Comparison of ENCODE assay signal across 1 cellular context in genomic region chr20:20713244-20713765, GRCh38.
TF ChIP-seq lines count a peak whose summit lies in the region.

No MANE protein-coding gene starts in this region.

TF ChIP-seq in HepG2, 621 proteins besides CTCF, POLR2A, EP300 and RAD21 (continued from another document and continues in another):
- TF ChIP-seq EED (CRISPR knock-in tag; IDR thresholded peaks at IDR 0.05) = no peak; the same call in 1 of the 2 replicates
- TF ChIP-seq HMG20B (CRISPR knock-in tag; conservative IDR thresholded peaks at IDR 0.05) = 0 out of 2 replicates have a peak, but pooled peaks have one; percentile 12
- TF ChIP-seq USF2 (IDR thresholded peaks at IDR 0.05; ENCODE audit: low read depth, low read length) = 0 out of 2 replicates have a peak, but pooled peaks have one; percentile 20
- no peak for TF ChIP-seq USF2 (CRISPR knock-in tag; IDR thresholded peaks at IDR 0.05; ENCODE audit: borderline replicate concordance)
- TF ChIP-seq CEBPG (CRISPR knock-in tag; IDR thresholded peaks at IDR 0.05) = 0 out of 2 replicates have a peak, but pooled peaks have one; percentile 15
- TF ChIP-seq ZNF253 (CRISPR knock-in tag; IDR thresholded peaks at IDR 0.05; ENCODE audit: borderline replicate concordance) = no peak
- TF ChIP-seq ZSCAN29 (CRISPR knock-in tag; conservative IDR thresholded peaks at IDR 0.05) = no peak
- no peak for TF ChIP-seq ZNF17 (CRISPR knock-in tag; IDR thresholded peaks at IDR 0.05)
- TF ChIP-seq CAMTA2 (CRISPR knock-in tag; IDR thresholded peaks at IDR 0.05; ENCODE audit: borderline replicate concordance) = peak; percentile 4; the same call in 1 of the 2 replicates
- no peak for TF ChIP-seq CENPBD1 (CRISPR knock-in tag; IDR thresholded peaks at IDR 0.05; ENCODE audit: borderline replicate concordance, low read depth)
- no peak for TF ChIP-seq JUN (CRISPR knock-in tag; IDR thresholded peaks at IDR 0.05)
- no peak for TF ChIP-seq AGO2 (optimal IDR thresholded peaks at IDR 0.05; ENCODE audit: low read depth, low read length)
- TF ChIP-seq ZBTB43 (CRISPR knock-in tag; conservative IDR thresholded peaks at IDR 0.05) = peak; percentile 86
- TF ChIP-seq ZNF234 (CRISPR knock-in tag; conservative IDR thresholded peaks at IDR 0.05) = no peak
- 0 out of 2 replicates have a peak, but pooled peaks have one; percentile 44 for TF ChIP-seq ZNF142 (CRISPR knock-in tag; IDR thresholded peaks at IDR 0.05)
- 0 out of 2 replicates have a peak, but pooled peaks have one; percentile 48 for TF ChIP-seq ZNF292 (CRISPR knock-in tag; IDR thresholded peaks at IDR 0.05; ENCODE audit: borderline replicate concordance, low read depth)
- TF ChIP-seq NCOR1 (IDR thresholded peaks at IDR 0.05; ENCODE audit: borderline replicate concordance, low read length) = no peak
- TF ChIP-seq ZNF468 (CRISPR knock-in tag; IDR thresholded peaks at IDR 0.05) = no peak
- TF ChIP-seq ZBTB21 (CRISPR knock-in tag; IDR thresholded peaks at IDR 0.05) = no peak
- TF ChIP-seq NFYB (CRISPR knock-in tag; IDR thresholded peaks at IDR 0.05) = no peak
- TF ChIP-seq ETV6 (CRISPR knock-in tag; conservative IDR thresholded peaks at IDR 0.05) = no peak
- TF ChIP-seq ZNF776 (CRISPR knock-in tag; IDR thresholded peaks at IDR 0.05) = no peak
- TF ChIP-seq ZNF687 (CRISPR knock-in tag; IDR thresholded peaks at IDR 0.05) = peak; percentile 6
- no peak; the same call in 1 of the 2 replicates for TF ChIP-seq CREB3 (CRISPR knock-in tag; IDR thresholded peaks at IDR 0.05)
- no peak; the same call in 1 of the 2 replicates for TF ChIP-seq PITX1 (CRISPR knock-in tag; IDR thresholded peaks at IDR 0.05)
- TF ChIP-seq ZSCAN30 (CRISPR knock-in tag; IDR thresholded peaks at IDR 0.05) = no peak
- TF ChIP-seq ZMYM4 (CRISPR knock-in tag; IDR thresholded peaks at IDR 0.05) = 0 out of 2 replicates have a peak, but pooled peaks have one; percentile 7
- no peak for TF ChIP-seq ASH2L (IDR thresholded peaks at IDR 0.05; ENCODE audit: insufficient read length, low read depth, low read length)
- peak; percentile 3; the same call in 1 of the 2 replicates for TF ChIP-seq BRCA1 (CRISPR knock-in tag; IDR thresholded peaks at IDR 0.05)
- TF ChIP-seq ATF1 (CRISPR knock-in tag; IDR thresholded peaks at IDR 0.05) = 0 out of 2 replicates have a peak, but pooled peaks have one; percentile 54
- 0 out of 2 replicates have a peak, but pooled peaks have one; percentile 9 for TF ChIP-seq ZFYVE20 (CRISPR knock-in tag; IDR thresholded peaks at IDR 0.05; ENCODE audit: borderline replicate concordance, low read depth)
- 0 out of 2 replicates have a peak, but pooled peaks have one; percentile 45 for TF ChIP-seq ZNF709 (CRISPR knock-in tag; IDR thresholded peaks at IDR 0.05)
- TF ChIP-seq IRF2 (CRISPR knock-in tag; IDR thresholded peaks at IDR 0.05) = no peak
- 0 out of 2 replicates have a peak, but pooled peaks have one; percentile 47 for TF ChIP-seq MTF1 (CRISPR knock-in tag; IDR thresholded peaks at IDR 0.05)
- no peak for TF ChIP-seq PLSCR1 (CRISPR knock-in tag; IDR thresholded peaks at IDR 0.05; ENCODE audit: borderline replicate concordance)
- TF ChIP-seq ZSCAN31 (CRISPR knock-in tag; IDR thresholded peaks at IDR 0.05; ENCODE audit: low read depth) = no peak
- 0 out of 2 replicates have a peak, but pooled peaks have one; percentile 57 for TF ChIP-seq TEAD2 (CRISPR knock-in tag; IDR thresholded peaks at IDR 0.05)
- no peak; the same call in 1 of the 2 replicates for TF ChIP-seq ZNF564 (CRISPR knock-in tag; IDR thresholded peaks at IDR 0.05)
- TF ChIP-seq LBX2 (CRISPR knock-in tag; IDR thresholded peaks at IDR 0.05; ENCODE audit: borderline replicate concordance) = no peak
